ENCODE assay signal across 15 cellular contexts in genomic region chr1:181095763-181096184, GRCh38. TPM values are rescaled to one million over a fixed set of nuclear protein-coding genes. Genes with fewer than 3 reads are reported as not detected.
A peak's percentile ranks its signal among the peaks of the same experiment; 100 is the strongest.
DNase-seq lines count a peak whose midpoint lies in the region; ATAC-seq and TF ChIP-seq lines count a peak whose summit lies in the region.
"Had no signal": no experiment of that assay in that cellular context is flagged by ENCODE, and none has a peak within 500 bp of the region (broad histone marks: within the 10 kb centered on the region; RNA-seq: fewer than 3 reads in every experiment).

No MANE protein-coding gene starts in this region.

- H3K9ac ChIP-seq in muscle layer of colon (ENCODE audit: low read length) = no peak overlapping the region

- H3K27ac Mint-ChIP-seq in activated CD4-positive, alpha-beta memory T cell treated with anti-CD3 and anti-CD28 coated beads for 36 hours = no peak overlapping the region
- H3K27ac Mint-ChIP-seq: activated CD8-positive, alpha-beta memory T cell treated with anti-CD3 and anti-CD28 coated beads, Interleukin-2, amount 10 ng/mL, durations not matched to agents 7 days and 5 days; CD8-positive, alpha-beta T cell; stimulated activated effector memory CD8-positive, alpha-beta T cell treated with anti-CD3 and anti-CD28 coated beads, Interleukin-12 subunit alpha, Interleukin-12 subunit beta, amount 100 ng/mL, for 72 hours had no signal

- H3K4me3 ChIP-seq in breast epithelium = peak overlapping the region in 1 of 3 donors; percentile 24
- no peak overlapping the region for H3K4me3 ChIP-seq in muscle layer of colon (ENCODE audit: low read depth in 1 of 2, low read length in 2 of 2)
- H3K4me3 ChIP-seq: body of pancreas had no signal

- no peak overlapping the region for H3K4me3 Mint-ChIP-seq in activated CD4-positive, alpha-beta memory T cell treated with anti-CD3 and anti-CD28 coated beads for 36 hours
- H3K4me3 Mint-ChIP-seq: activated CD8-positive, alpha-beta memory T cell treated with anti-CD3 and anti-CD28 coated beads, Interleukin-2, amount 10 ng/mL, durations not matched to agents 7 days and 5 days; CD8-positive, alpha-beta T cell; stimulated activated effector memory CD8-positive, alpha-beta T cell treated with anti-CD3 and anti-CD28 coated beads, Interleukin-12 subunit alpha, Interleukin-12 subunit beta, amount 100 ng/mL, for 72 hours had no signal

- ATAC-seq in GM21515 (IDR thresholded peaks at IDR 0.05; ENCODE audit: unreplicated experiment) = no peak
- ATAC-seq: activated CD8-positive, alpha-beta memory T cell treated with anti-CD3 and anti-CD28 coated beads, Interleukin-2, amount 10 ng/mL, durations not matched to agents 7 days and 5 days; CD8-positive, alpha-beta T cell; stimulated activated effector memory CD8-positive, alpha-beta T cell treated with anti-CD3 and anti-CD28 coated beads, Interleukin-12 subunit alpha, Interleukin-12 subunit beta, amount 100 ng/mL, for 72 hours had no signal

- TF ChIP-seq CTCF in 22Rv1 (IDR thresholded peaks at IDR 0.05) (no peak), breast epithelium (IDR thresholded peaks at IDR 0.05) (no peak)

- CTCF ChIA-PET in activated CD4-positive, alpha-beta memory T cell treated with anti-CD3 and anti-CD28 coated beads for 36 hours (lab: Charles Lee) = interaction anchor here (19.3 kb wide), 1 partner anchor 46 kb away, joined by 229 read pairs; no protein-coding TSS in a partner anchor

- no peaks in the 10 kb centered on the region for H3K36me3 ChIP-seq in breast epithelium
- no peaks in the 10 kb centered on the region for H3K36me3 ChIP-seq in muscle layer of colon (ENCODE audit: insufficient read depth, low read length)

- POLR2A ChIA-PET in activated CD4-positive, alpha-beta memory T cell treated with anti-CD3 and anti-CD28 coated beads for 36 hours (lab: Charles Lee) = interaction anchor here (1.7 kb wide), 1 partner anchor 9 kb away, joined by 5 read pairs; no protein-coding TSS in a partner anchor

- peak overlapping the region; percentile 46 for H3K27ac ChIP-seq in 22Rv1
- peak overlapping the region; percentile 61 to 78 for H3K27ac ChIP-seq in breast epithelium
- H3K27ac ChIP-seq in muscle layer of colon (ENCODE audit: low read depth, low read length) = peak overlapping the region; percentile 72

- H3K4me1 Mint-ChIP-seq in activated CD4-positive, alpha-beta memory T cell treated with anti-CD3 and anti-CD28 coated beads for 36 hours (ENCODE audit: low read depth) = peaks cover 63% of the 10 kb centered on the region

- DNase-seq in NCI-H146 (lab: John Stamatoyannopoulos, UW) (peak; percentile 56), breast epithelium (ENCODE audit: low spot score in 2 of 2) (no peak), NCI-H526 (lab: John Stamatoyannopoulos, UW) (no peak), DMS153 (lab: John Stamatoyannopoulos, UW) (no peak)
- DNase-seq in activated CD4-positive, alpha-beta memory T cell treated with anti-CD3 and anti-CD28 coated beads for 36 hours = no peak
- DNase-seq: activated CD8-positive, alpha-beta memory T cell treated with anti-CD3 and anti-CD28 coated beads, Interleukin-2, amount 10 ng/mL, durations not matched to agents 7 days and 5 days; CD8-positive, alpha-beta T cell; foreskin melanocyte; stimulated activated CD4-positive, alpha-beta T cell treated with anti-CD3 and anti-CD28 coated beads, Interleukin-12 subunit alpha, Interleukin-12 subunit beta, amount 100 ng/mL, for 4 hours; T-helper 1 cell had no signal

- H3K27me3 Mint-ChIP-seq in activated CD4-positive, alpha-beta memory T cell treated with anti-CD3 and anti-CD28 coated beads for 36 hours = no peaks in the 10 kb centered on the region
- H3K27me3 Mint-ChIP-seq: activated CD8-positive, alpha-beta memory T cell treated with anti-CD3 and anti-CD28 coated beads, Interleukin-2, amount 10 ng/mL, durations not matched to agents 7 days and 5 days had no signal

- intact Hi-C loops in breast epithelium (cut with DNase I; ENCODE audit: low total_unique reads) = no loop called here
- intact Hi-C loops in activated CD4-positive, alpha-beta memory T cell treated with anti-CD3 and anti-CD28 coated beads for 36 hours (cut with micrococcal nuclease) = no loop called here

- no peaks in the 10 kb centered on the region for H3K9me3 Mint-ChIP-seq in activated CD4-positive, alpha-beta memory T cell treated with anti-CD3 and anti-CD28 coated beads for 36 hours
- H3K9me3 Mint-ChIP-seq: CD8-positive, alpha-beta T cell; stimulated activated effector memory CD8-positive, alpha-beta T cell treated with anti-CD3 and anti-CD28 coated beads, Interleukin-12 subunit alpha, Interleukin-12 subunit beta, amount 100 ng/mL, for 72 hours had no signal

- peaks cover 29% of the 10 kb centered on the region for H3K36me3 Mint-ChIP-seq in activated CD4-positive, alpha-beta memory T cell treated with anti-CD3 and anti-CD28 coated beads for 36 hours

- H3K9me3 ChIP-seq in breast epithelium (no peaks in the 10 kb centered on the region), muscle layer of colon (ENCODE audit: low read length) (no peaks in the 10 kb centered on the region)
- H3K9me3 ChIP-seq: body of pancreas had no signal

- H3K4me1 ChIP-seq in breast epithelium (peaks cover 5 to 20% of the 10 kb centered on the region in 2 donors), muscle layer of colon (ENCODE audit: insufficient read depth, low read length) (peaks cover 28% of the 10 kb centered on the region)

- no peak for TF ChIP-seq POLR2A in breast epithelium (IDR thresholded peaks at IDR 0.05)

- H3K27me3 ChIP-seq in breast epithelium (no peaks in the 10 kb centered on the region), muscle layer of colon (ENCODE audit: control insufficient read depth in 1 of 2, insufficient read depth in 2 of 2, low read length in 2 of 2) (no peaks in the 10 kb centered on the region)
- H3K27me3 ChIP-seq: body of pancreas had no signal

RNA-seq across cellular contexts. Expression of gene IER5, which starts 7.3 kb away (rescaled TPM):
- total RNA-seq in breast epithelium = 10 to 100 TPM in 2 of 3 donors, 1 to 10 TPM in 1; 6.9 to 19.7 (median 18.1) TPM
- total RNA-seq in activated CD4-positive, alpha-beta memory T cell treated with anti-CD3 and anti-CD28 coated beads for 36 hours = 10 to 100 TPM; 27.9 to 28.9 TPM
